Comparison of ENCODE assay signal across 13 cellular contexts in genomic region chr10:84574101-84574500, GRCh38.
DNase-seq lines count a peak whose midpoint lies in the region; ATAC-seq and TF ChIP-seq lines count a peak whose summit lies in the region.
"Had no signal": no experiment of that assay in that cellular context is flagged by ENCODE, and none has a peak within 500 bp of the region (broad histone marks: within the 10 kb centered on the region; RNA-seq: fewer than 3 reads in every experiment).

No MANE protein-coding gene starts in this region.

- no peak overlapping the region for H3K4me3 Mint-ChIP-seq in neural crest cell
- H3K4me3 Mint-ChIP-seq: nephron had no signal

- intact Hi-C loops in cardiac septum (cut with DNase I), result no loop called here

- H3K27me3 Mint-ChIP-seq in neural crest cell (ENCODE audit: low read depth), result peaks cover under 1% of the 10 kb centered on the region

- peaks cover 7% of the 10 kb centered on the region for H3K36me3 Mint-ChIP-seq in neural crest cell (ENCODE audit: low read depth)

- no peak for ATAC-seq in HG03159 (IDR thresholded peaks at IDR 0.05; ENCODE audit: unreplicated experiment)

- H3K27ac ChIP-seq in VCaP, result no peak overlapping the region

- H3K4me3 ChIP-seq in foreskin fibroblast (ENCODE audit: low read depth in 1 of 2, low read length in 2 of 2), result no peak overlapping the region
- H3K4me3 ChIP-seq: smooth muscle cell had no signal

- no peaks in the 10 kb centered on the region for H3K4me1 Mint-ChIP-seq in neural crest cell
- H3K4me1 Mint-ChIP-seq: nephron had no signal

- peaks cover 9% of the 10 kb centered on the region for H3K9me3 Mint-ChIP-seq in neural crest cell

- TF ChIP-seq CTCF in VCaP (conservative IDR thresholded peaks at IDR 0.05) (peak; percentile 49; the same call in 1 of the 2 replicates), neural crest cell (conservative IDR thresholded peaks at IDR 0.05) (peak; percentile 21), foreskin fibroblast (IDR thresholded peaks at IDR 0.05; ENCODE audit: low read depth, low read length) (no peak)

- no peak overlapping the region for H3K27ac Mint-ChIP-seq in neural crest cell (ENCODE audit: unreplicated experiment)
- H3K27ac Mint-ChIP-seq: nephron had no signal

- DNase-seq in DMS53 (lab: John Stamatoyannopoulos, UW), result peak; percentile 18
- no peak for DNase-seq in DMS53 treated with DMSO at 0.1 percent for 48 hours (lab: John Stamatoyannopoulos, UW; ENCODE audit: unreplicated experiment)
- DNase-seq in HT1080 (ENCODE audit: low read depth), result peak; percentile 33
- DNase-seq in neural crest cell (ENCODE audit: low read depth, low spot score), result no peak
- DNase-seq in cardiac septum (ENCODE audit: low spot score), result no peak
- DNase-seq in foreskin fibroblast, result no peak
- DNase-seq: activated CD8-positive, alpha-beta memory T cell treated with anti-CD3 and anti-CD28 coated beads, Interleukin-2, amount 50 U/mL, for 48 hours; effector CD4-positive, alpha-beta T cell; NCI-H1436 had no signal

Comparison
In these comparisons a context has a peak if more than half of its experiments do, and no peak if none do; other contexts are left out.
1. DNase-seq: peak in DMS53 (single experiment) and HT1080 (single experiment); none in DMS53 treated with DMSO at 0.1 percent for 48 hours (single experiment), neural crest cell (single experiment), cardiac septum (single experiment) and foreskin fibroblast (0 of 2).